In the genomic region with DNA sequence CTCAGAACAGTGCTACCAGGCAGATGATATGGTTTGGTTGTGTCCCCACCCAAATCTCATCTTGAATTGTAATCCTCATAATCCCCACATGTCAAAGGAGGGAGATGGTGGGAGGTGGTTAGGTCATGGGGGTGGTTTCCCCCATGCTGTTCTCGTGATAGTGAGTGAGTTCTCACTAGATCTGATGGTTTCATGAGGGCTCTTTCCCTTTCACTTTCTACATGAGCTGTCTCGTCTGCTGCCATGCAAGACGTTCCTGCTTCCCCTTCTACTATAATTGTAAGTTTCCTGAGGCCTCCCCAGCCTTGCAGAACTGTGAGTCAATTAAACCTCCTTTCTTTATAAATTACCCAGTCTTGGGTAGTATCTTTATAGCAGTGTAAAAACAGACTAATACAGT, we compare ENCODE assay signal across 8 cellular contexts. TPM values are rescaled to one million over a fixed set of nuclear protein-coding genes. Genes with fewer than 3 reads are reported as not detected.
DNase-seq lines count a peak whose midpoint lies in the region; ATAC-seq lines count a peak whose summit lies in the region.
"Not testable (repeated sequence)": the region's sequence is repeated elsewhere in the genome, so short reads cannot be mapped to it uniquely, and the experiment has no call there.

No MANE protein-coding gene starts in this region.

- H3K27me3 Mint-ChIP-seq in activated CD4-positive, alpha-beta memory T cell treated with anti-CD3 and anti-CD28 coated beads for 36 hours, result not testable (repeated sequence)
- H3K27me3 Mint-ChIP-seq in stimulated activated naive CD8-positive, alpha-beta T cell treated with anti-CD3 and anti-CD28 coated beads, Interleukin-15, amount 100 ng/mL, for 72 hours, result peaks cover 11% of the 10 kb centered on the region

- not testable (repeated sequence) for H3K4me3 Mint-ChIP-seq in activated CD4-positive, alpha-beta memory T cell treated with anti-CD3 and anti-CD28 coated beads for 36 hours; stimulated activated naive CD8-positive, alpha-beta T cell treated with anti-CD3 and anti-CD28 coated beads, Interleukin-15, amount 100 ng/mL, for 72 hours

- intact Hi-C loops in activated CD4-positive, alpha-beta memory T cell treated with anti-CD3 and anti-CD28 coated beads for 36 hours (cut with micrococcal nuclease), result loop anchor here (1.0 kb wide), 2 partner anchors 15 to 43 kb away; partner anchors contain the start of gene UBE2E3

- peak; percentile 74 for DNase-seq in MV-4-11 (lab: John Stamatoyannopoulos, UW)
- DNase-seq in activated CD4-positive, alpha-beta memory T cell treated with anti-CD3 and anti-CD28 coated beads for 36 hours, result peak; percentile 46
- peak; percentile 7 for DNase-seq in central memory CD4-positive, alpha-beta T cell
- DNase-seq in stimulated activated naive CD8-positive, alpha-beta T cell treated with anti-CD3 and anti-CD28 coated beads, Interleukin-15, amount 100 ng/mL, for 72 hours, result peak in 1 of 2 donors; percentile 17

- H3K9me3 Mint-ChIP-seq in activated CD4-positive, alpha-beta memory T cell treated with anti-CD3 and anti-CD28 coated beads for 36 hours, result not testable (repeated sequence)
- H3K9me3 Mint-ChIP-seq in stimulated activated naive CD8-positive, alpha-beta T cell treated with anti-CD3 and anti-CD28 coated beads, Interleukin-15, amount 100 ng/mL, for 72 hours, result peaks cover 0 to 18% of the 10 kb centered on the region in 2 donors

- not testable (repeated sequence) for H3K36me3 Mint-ChIP-seq in activated CD4-positive, alpha-beta memory T cell treated with anti-CD3 and anti-CD28 coated beads for 36 hours

- CTCF ChIA-PET in activated CD4-positive, alpha-beta memory T cell treated with anti-CD3 and anti-CD28 coated beads for 36 hours (lab: Charles Lee), result not testable (repeated sequence)

- ATAC-seq in GM18511 (IDR thresholded peaks at IDR 0.05; ENCODE audit: unreplicated experiment) (peak; percentile 75), GM19467 (IDR thresholded peaks at IDR 0.05; ENCODE audit: unreplicated experiment) (peak; percentile 86), HG02759 (IDR thresholded peaks at IDR 0.05; ENCODE audit: unreplicated experiment) (peak; percentile 83), HG03159 (IDR thresholded peaks at IDR 0.05; ENCODE audit: unreplicated experiment) (peak; percentile 90)
- ATAC-seq in stimulated activated naive CD8-positive, alpha-beta T cell treated with anti-CD3 and anti-CD28 coated beads, Interleukin-15, amount 100 ng/mL, for 72 hours, result peak; percentile 75

- not testable (repeated sequence) for H3K27ac Mint-ChIP-seq in activated CD4-positive, alpha-beta memory T cell treated with anti-CD3 and anti-CD28 coated beads for 36 hours; stimulated activated naive CD8-positive, alpha-beta T cell treated with anti-CD3 and anti-CD28 coated beads, Interleukin-15, amount 100 ng/mL, for 72 hours

- H3K4me1 Mint-ChIP-seq in activated CD4-positive, alpha-beta memory T cell treated with anti-CD3 and anti-CD28 coated beads for 36 hours (ENCODE audit: low read depth), result peaks cover 17% of the 10 kb centered on the region
- peaks cover 18% of the 10 kb centered on the region for H3K4me1 Mint-ChIP-seq in stimulated activated naive CD8-positive, alpha-beta T cell treated with anti-CD3 and anti-CD28 coated beads, Interleukin-15, amount 100 ng/mL, for 72 hours

- POLR2A ChIA-PET in activated CD4-positive, alpha-beta memory T cell treated with anti-CD3 and anti-CD28 coated beads for 36 hours (lab: Charles Lee), result not testable (repeated sequence)

RNA-seq across cellular contexts. Expression of gene UBE2E3, which starts 42.9 kb away (rescaled TPM):
- 10 to 100 TPM; 33.0 to 34.1 TPM for total RNA-seq in activated CD4-positive, alpha-beta memory T cell treated with anti-CD3 and anti-CD28 coated beads for 36 hours
